In the genomic region with DNA sequence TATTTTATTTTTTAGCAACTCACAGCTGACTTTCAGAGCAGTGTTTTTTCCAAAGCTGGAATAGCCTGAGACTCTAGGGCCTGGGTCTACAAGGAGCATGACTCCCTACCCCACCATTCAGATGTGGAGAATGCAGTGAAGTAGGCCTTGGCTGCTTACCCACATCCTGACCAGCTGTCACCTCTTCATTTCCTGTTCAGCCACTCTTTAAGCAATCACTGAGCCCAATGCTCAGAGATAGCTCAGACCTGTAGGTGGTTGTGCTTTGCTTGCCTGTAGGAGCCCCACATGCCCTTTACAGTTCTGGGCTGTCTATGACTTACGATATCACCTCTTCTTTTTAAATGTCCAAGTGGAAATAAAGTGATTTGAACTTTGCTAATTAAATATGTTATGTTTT, we compare ENCODE assay signal across 8 cellular contexts.
A peak's percentile ranks its signal among the peaks of the same experiment; 100 is the strongest.
DNase-seq lines count a peak whose midpoint lies in the region; ATAC-seq and TF ChIP-seq lines count a peak whose summit lies in the region.

No MANE protein-coding gene starts in this region.

- H3K4me1 ChIP-seq in prostate gland (replicated peaks): no peaks in the 10 kb centered on the region

- H3K27ac Mint-ChIP-seq in CD4-positive, alpha-beta T cell: peak overlapping the region; percentile 47
- no peak overlapping the region for H3K27ac Mint-ChIP-seq in activated T-cell treated with anti-CD3 and anti-CD28 coated beads, Interleukin-2, amount 50 U/mL, for 72 hours

- no peak for ATAC-seq in CD4-positive, alpha-beta T cell (ENCODE audit: poor library complexity)
- peak; percentile 94 for ATAC-seq in GM19035 (IDR thresholded peaks at IDR 0.05; ENCODE audit: unreplicated experiment)
- peak; percentile 95 for ATAC-seq in HG03159 (IDR thresholded peaks at IDR 0.05; ENCODE audit: unreplicated experiment)
- ATAC-seq in activated T-cell treated with anti-CD3 and anti-CD28 coated beads, Interleukin-2, amount 50 U/mL, for 72 hours (replicated peaks in 1 of 2): peak; percentile 83 to 97

- DNase-seq in CD4-positive, alpha-beta T cell: peak in 2 of 10 experiments; percentile 7 to 9
- DNase-seq in activated T-cell treated with anti-CD3 and anti-CD28 coated beads, Interleukin-2, amount 50 U/mL, for 72 hours: peak; percentile 10 to 15
- DNase-seq in prostate gland (ENCODE audit: low spot score) (no peak), HuH-7 (ENCODE audit: low spot score) (no peak), cardiac septum (ENCODE audit: low spot score) (no peak), D341Med (ENCODE audit: low spot score) (no peak)

- 88% methylated on average over 1 of the region's 1 CpG for WGBS in prostate gland

- no peaks in the 10 kb centered on the region for H3K36me3 Mint-ChIP-seq in CD4-positive, alpha-beta T cell (ENCODE audit: low read depth)
- no peaks in the 10 kb centered on the region for H3K36me3 Mint-ChIP-seq in activated T-cell treated with anti-CD3 and anti-CD28 coated beads, Interleukin-2, amount 50 U/mL, for 72 hours (ENCODE audit: insufficient read depth in 2 of 2)

- POLR2A ChIA-PET in CD4-positive, alpha-beta T cell (lab: Charles Lee): interaction anchor here (0.9 to 1.1 kb wide), 2 partner anchors 148 to 267 kb away, joined by 3 read pairs; partner anchors contain the start of genes ASTE1 and NEK11

- H3K27me3 Mint-ChIP-seq in CD4-positive, alpha-beta T cell: no peaks in the 10 kb centered on the region
- no peaks in the 10 kb centered on the region for H3K27me3 Mint-ChIP-seq in activated T-cell treated with anti-CD3 and anti-CD28 coated beads, Interleukin-2, amount 50 U/mL, for 72 hours (ENCODE audit: low read depth)

- intact Hi-C loops in CD4-positive, alpha-beta T cell (cut with DNase I, micrococcal nuclease): no loop called here
- intact Hi-C loops in prostate gland (cut with DNase I): no loop called here
- intact Hi-C loops in cardiac septum (cut with DNase I): no loop called here

- no peak overlapping the region for H3K4me3 ChIP-seq in prostate gland

- no peaks in the 10 kb centered on the region for H3K27me3 ChIP-seq in CD4-positive, alpha-beta T cell (ENCODE audit: control insufficient read depth, insufficient read depth, low read length)
- no peaks in the 10 kb centered on the region for H3K27me3 ChIP-seq in prostate gland (replicated peaks; ENCODE audit: insufficient read depth)

- H3K4me1 Mint-ChIP-seq in CD4-positive, alpha-beta T cell (ENCODE audit: low read depth): peaks cover 15% of the 10 kb centered on the region
- peaks cover 5% of the 10 kb centered on the region for H3K4me1 Mint-ChIP-seq in activated T-cell treated with anti-CD3 and anti-CD28 coated beads, Interleukin-2, amount 50 U/mL, for 72 hours (ENCODE audit: low read depth)

- H3K27ac ChIP-seq in CD4-positive, alpha-beta T cell (ENCODE audit: low read depth, low read length): no peak overlapping the region
- no peak overlapping the region for H3K27ac ChIP-seq in prostate gland

- no peak for TF ChIP-seq CTCF in CD4-positive, alpha-beta T cell (IDR thresholded peaks at IDR 0.05)
- no peak for TF ChIP-seq CTCF in prostate gland (IDR thresholded peaks at IDR 0.05)

- CTCF ChIA-PET in CD4-positive, alpha-beta T cell (lab: Charles Lee): interaction anchor here (1.4 kb wide), 1 partner anchor 13 kb away, joined by 3 read pairs; no protein-coding TSS in a partner anchor

- no peak for TF ChIP-seq POLR2A in prostate gland (IDR thresholded peaks at IDR 0.05)

- H3K4me3 Mint-ChIP-seq in CD4-positive, alpha-beta T cell: no peak overlapping the region
- no peak overlapping the region for H3K4me3 Mint-ChIP-seq in activated T-cell treated with anti-CD3 and anti-CD28 coated beads, Interleukin-2, amount 50 U/mL, for 72 hours

- H3K9me3 Mint-ChIP-seq in CD4-positive, alpha-beta T cell: no peaks in the 10 kb centered on the region
- peaks cover 0 to 1% of the 10 kb centered on the region in 2 donors for H3K9me3 Mint-ChIP-seq in activated T-cell treated with anti-CD3 and anti-CD28 coated beads, Interleukin-2, amount 50 U/mL, for 72 hours

- H3K9me3 ChIP-seq in CD4-positive, alpha-beta T cell (ENCODE audit: control insufficient read depth, low read length): no peaks in the 10 kb centered on the region
- H3K9me3 ChIP-seq in prostate gland: no peaks in the 10 kb centered on the region

- no peaks in the 10 kb centered on the region for H3K36me3 ChIP-seq in prostate gland

Comparison
In these comparisons a context has a peak if more than half of its experiments do, and no peak if none do; other contexts are left out.
1. DNase-seq: peak in activated T-cell treated with anti-CD3 and anti-CD28 coated beads, Interleukin-2, amount 50 U/mL, for 72 hours (2 of 2); none in prostate gland (single experiment), HuH-7 (single experiment), cardiac septum (single experiment) and D341Med (single experiment).